ENCODE assay signal across 27 cellular contexts in genomic region chr1:61192666-61193325, GRCh38.
DNase-seq lines count a peak whose midpoint lies in the region; ATAC-seq, FAIRE-seq and TF ChIP-seq lines count a peak whose summit lies in the region.
"Had no signal": no experiment of that assay in that cellular context is flagged by ENCODE, and none has a peak within 500 bp of the region (broad histone marks: within the 10 kb centered on the region; RNA-seq: fewer than 3 reads in every experiment).

No MANE protein-coding gene starts in this region.

- WGBS in liver, result 65% methylated on average over 6 of the region's 6 CpGs
- 94% methylated on average over 6 of the region's 6 CpGs for WGBS in HepG2 (ENCODE audit: low lambda C conversion rate)

- FAIRE-seq in HepG2 (lab: Jason Lieb, UNC), result no peak
- FAIRE-seq: GM18507 had no signal

- CTCF ChIA-PET in HepG2 (lab: Yijun Ruan, JAX; ENCODE audit: low intra/inter-chr PET ratio, low total read pairs) (no interaction called here), RWPE1 (lab: Yijun Ruan, JAX) (interaction anchor here (0.7 kb wide), 1 partner anchor 93 kb away, joined by 3 read pairs; no protein-coding TSS in a partner anchor)

- no peak overlapping the region for H2AFZ ChIP-seq in HepG2 (ENCODE audit: low read length)

- peaks cover 0 to 8% (median 5%) of the 10 kb centered on the region in 4 donors for H3K4me1 ChIP-seq in liver (ENCODE audit: control insufficient read depth in 4 of 4, insufficient read depth in 4 of 4, low read length in 3 of 4)
- H3K4me1 ChIP-seq in HepG2 (ENCODE audit: insufficient read depth, low read length), result peaks cover 28% of the 10 kb centered on the region
- H3K4me1 ChIP-seq in muscle layer of colon (ENCODE audit: insufficient read depth, low read length), result peaks cover 17% of the 10 kb centered on the region
- H3K4me1 ChIP-seq: Caco-2, HAP-1 had no signal

- H3K79me2 ChIP-seq in HepG2 (ENCODE audit: insufficient read depth, low read length), result peaks cover 86% of the 10 kb centered on the region

- intact Hi-C loops in HepG2 (cut with micrococcal nuclease; ENCODE audit: unreplicated experiment), result no loop called here

- H3K36me3 ChIP-seq in liver (ENCODE audit: control insufficient read depth in 4 of 4, insufficient read depth in 3 of 4, low read depth in 1 of 4, low read length in 3 of 4) (no peaks in the 10 kb centered on the region), HepG2 (replicated peaks in 1 of 2; ENCODE audit: control insufficient read depth in 1 of 2, insufficient read depth in 2 of 2, low read length in 2 of 2) (no peaks in the 10 kb centered on the region; a peak in 1 of 5 replicates), muscle layer of colon (ENCODE audit: insufficient read depth, low read length) (no peaks in the 10 kb centered on the region)
- H3K36me3 ChIP-seq: HAP-1, stomach had no signal

- H3K27ac ChIP-seq in liver (ENCODE audit: low read depth in 1 of 2, low read length in 2 of 2) (peak overlapping the region; percentile 32 to 41), HepG2 (ENCODE audit: extremely low read length, insufficient read depth, low read length) (no peak overlapping the region), cingulate gyrus (ENCODE audit: low read depth, low read length) (peak overlapping the region; percentile 11), muscle layer of colon (ENCODE audit: low read depth, low read length) (peak overlapping the region; percentile 27), RWPE1 (no peak overlapping the region)
- H3K27ac ChIP-seq: KMS-11 had no signal

- ATAC-seq in HepG2, result no peak
- no peak for ATAC-seq in GM21390 (IDR thresholded peaks at IDR 0.05; ENCODE audit: unreplicated experiment)
- ATAC-seq: natural killer cell, Panc1 had no signal

- DNase-seq in HepG2 (ENCODE audit: low spot score) (no peak), DMS79 treated with DMSO at 0.1 percent for 48 hours (lab: John Stamatoyannopoulos, UW) (no peak), RWPE1 (ENCODE audit: low spot score) (no peak)
- DNase-seq: activated CD4-positive, alpha-beta T cell treated with anti-CD3 and anti-CD28 coated beads, Interleukin-2, amount 50 U/mL, for 48 hours; activated CD4-positive, CD25-positive, alpha-beta regulatory T cell; activated naive CD4-positive, alpha-beta T cell treated with anti-CD3 and anti-CD28 coated beads for 36 hours; C1 segment of cervical spinal cord; Caco-2; midbrain; natural killer cell; NCI-H146; NCI-H524; stimulated activated CD4-positive, alpha-beta T cell treated with anti-CD3 and anti-CD28 coated beads, Interleukin-1b, Interleukin-23, amount 100 ng/mL, for 48 hours; stimulated activated CD8-positive, alpha-beta memory T cell treated with anti-CD3 and anti-CD28 coated beads, Interleukin-4, amount 100 ng/mL, for 48 hours; stomach; SW 1271; T-helper 9 cell; trophoblast cell had no signal

- no peaks in the 10 kb centered on the region for H4K20me1 ChIP-seq in HepG2 (ENCODE audit: insufficient read depth, low read length)

- H3K9me3 ChIP-seq in liver (ENCODE audit: control insufficient read depth in 4 of 4, low read length in 3 of 4), result no peaks in the 10 kb centered on the region
- H3K9me3 ChIP-seq in HepG2 (ENCODE audit: low read length), result no peaks in the 10 kb centered on the region
- H3K9me3 ChIP-seq in muscle layer of colon (ENCODE audit: low read length), result no peaks in the 10 kb centered on the region
- H3K9me3 ChIP-seq: Caco-2, HAP-1, stomach had no signal

- BruUV-seq in HepG2 (replicated peaks; lab: Mats Ljungman, UMichigan), result no TSS peak

- TF ChIP-seq POLR2A in HepG2 (IDR thresholded peaks at IDR 0.05; ENCODE audit: insufficient read depth in 1 of 2, low read depth in 2 of 2, low read length in 2 of 2), result no peak

- TF ChIP-seq RAD21 in liver (IDR thresholded peaks at IDR 0.05) (no peak), HepG2 (CRISPR knock-in tag; IDR thresholded peaks at IDR 0.05) (no peak)

- POLR2A ChIA-PET in HepG2 (lab: Yijun Ruan, JAX), result interaction anchor here (0.7 kb wide), 1 partner anchor 9 kb away, joined by 3 read pairs; no protein-coding TSS in a partner anchor
- POLR2A ChIA-PET in RWPE1 (lab: Yijun Ruan, JAX; ENCODE audit: low non-redundant PET), result no interaction called here

- in situ Hi-C loops in HepG2 (cut with HindIII; ENCODE audit: extremely low pct_ligation_motif_present, low pct_unique_long_range_greater_than_20kb), result no loop called here

- TF ChIP-seq CTCF in liver (IDR thresholded peaks at IDR 0.05; ENCODE audit: low read depth, low read length, missing input control), result no peak
- TF ChIP-seq CTCF in HepG2 (CRISPR knock-in tag; IDR thresholded peaks at IDR 0.05), result no peak
- no peak for TF ChIP-seq CTCF in RWPE1 (conservative IDR thresholded peaks at IDR 0.05; ENCODE audit: low read depth)

- H3K4me3 ChIP-seq in liver (ENCODE audit: low read depth in 1 of 3, low read length in 3 of 3) (no peak overlapping the region), HepG2 (replicated peaks in 1 of 3; ENCODE audit: insufficient read depth in 1 of 3, low read depth in 2 of 3, low read length in 3 of 3) (no peak overlapping the region), muscle layer of colon (ENCODE audit: low read depth in 1 of 2, low read length in 2 of 2) (no peak overlapping the region)
- H3K4me3 ChIP-seq: HAP-1, smooth muscle cell, stomach had no signal

- H3K27me3 ChIP-seq in liver (ENCODE audit: control insufficient read depth in 4 of 4, insufficient read depth in 4 of 4, low read length in 3 of 4), result no peaks in the 10 kb centered on the region
- no peaks in the 10 kb centered on the region for H3K27me3 ChIP-seq in HepG2 (ENCODE audit: control insufficient read depth in 1 of 2, insufficient read depth in 2 of 2, low read length in 2 of 2)
- H3K27me3 ChIP-seq in muscle layer of colon (ENCODE audit: control insufficient read depth in 1 of 2, insufficient read depth in 2 of 2, low read length in 2 of 2), result no peaks in the 10 kb centered on the region
- H3K27me3 ChIP-seq: stomach had no signal

- TF ChIP-seq EP300 in HepG2 (IDR thresholded peaks at IDR 0.05; ENCODE audit: low read depth in 2 of 2, low read length in 2 of 2), result no peak
- no peak for TF ChIP-seq EP300 in HepG2 (CRISPR knock-in tag; IDR thresholded peaks at IDR 0.05; ENCODE audit: borderline replicate concordance)

- no peak overlapping the region for H3K9ac ChIP-seq in liver (ENCODE audit: low read depth in 1 of 2, low read length in 2 of 2)
- H3K9ac ChIP-seq in HepG2 (ENCODE audit: insufficient read depth, low read depth, low read length), result no peak overlapping the region
- no peak overlapping the region for H3K9ac ChIP-seq in muscle layer of colon (ENCODE audit: low read length)
- H3K9ac ChIP-seq: KMS-11 had no signal

- H3K4me2 ChIP-seq in HepG2 (ENCODE audit: low read depth, low read length), result no peak overlapping the region
- H3K4me2 ChIP-seq: KMS-11, smooth muscle cell had no signal

TF ChIP-seq in liver, 16 proteins besides CTCF, POLR2A, EP300 and RAD21 (continues in another document):
- TF ChIP-seq GABPA (IDR thresholded peaks at IDR 0.05 in 1 of 2, conservative IDR thresholded peaks at IDR 0.05 in 1 of 2) (no peak), HNF4A (conservative IDR thresholded peaks at IDR 0.05) (no peak), JUND (IDR thresholded peaks at IDR 0.05) (no peak), MAX (IDR thresholded peaks at IDR 0.05) (no peak), FOXA1 (IDR thresholded peaks at IDR 0.05) (no peak)
- TF ChIP-seq, protein P1, sequence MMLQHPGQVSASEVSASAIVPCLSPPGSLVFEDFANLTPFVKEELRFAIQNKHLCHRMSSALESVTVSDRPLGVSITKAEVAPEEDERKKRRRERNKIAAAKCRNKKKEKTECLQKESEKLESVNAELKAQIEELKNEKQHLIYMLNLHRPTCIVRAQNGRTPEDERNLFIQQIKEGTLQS (IDR thresholded peaks at IDR 0.05), result no peak

TF ChIP-seq in HepG2, 621 proteins besides CTCF, POLR2A, EP300 and RAD21 (continues in another document):
- TF ChIP-seq, protein P2, sequence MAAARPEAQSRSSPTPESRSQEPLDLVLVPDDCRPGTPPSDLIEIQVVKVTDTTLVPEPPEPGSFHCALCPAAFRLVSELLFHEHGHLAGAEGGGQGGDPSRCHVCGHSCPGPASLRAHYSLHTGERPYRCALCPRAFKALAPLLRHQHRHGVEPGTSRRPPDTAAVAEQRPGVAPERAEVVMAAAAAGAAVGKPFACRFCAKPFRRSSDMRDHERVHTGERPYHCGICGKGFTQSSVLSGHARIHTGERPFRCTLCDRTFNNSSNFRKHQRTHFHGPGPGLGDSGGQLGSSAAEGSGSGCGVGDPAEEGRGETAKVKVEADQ (CRISPR knock-in tag; IDR thresholded peaks at IDR 0.05; ENCODE audit: borderline replicate concordance), result no peak
- TF ChIP-seq ISL2 (CRISPR knock-in tag; IDR thresholded peaks at IDR 0.05) (no peak), HNF1A (IDR thresholded peaks at IDR 0.05; ENCODE audit: low read depth) (no peak), HNF1A (CRISPR knock-in tag; IDR thresholded peaks at IDR 0.05; ENCODE audit: borderline replicate concordance) (no peak), NCOA5 (CRISPR knock-in tag; IDR thresholded peaks at IDR 0.05) (no peak)

Comparison
In these comparisons a context has a peak if more than half of its experiments do, and no peak if none do; other contexts are left out.
1. H3K27ac ChIP-seq: peak in liver (2 of 2), cingulate gyrus (single experiment) and muscle layer of colon (single experiment); none in HepG2 (single experiment) and RWPE1 (single experiment).